12 cellular contexts compared by ENCODE assay signal in genomic region chr1:192936313-192937018, GRCh38.
A peak's percentile ranks its signal among the peaks of the same experiment; 100 is the strongest.
DNase-seq lines count a peak whose midpoint lies in the region; ATAC-seq and TF ChIP-seq lines count a peak whose summit lies in the region.
"Had no signal": no experiment of that assay in that cellular context is flagged by ENCODE, and none has a peak within 500 bp of the region (broad histone marks: within the 10 kb centered on the region; RNA-seq: fewer than 3 reads in every experiment).

No MANE protein-coding gene starts in this region.

- H3K4me3 Mint-ChIP-seq in CD14-positive monocyte = no peak overlapping the region

- H3K27me3 Mint-ChIP-seq in CD14-positive monocyte (ENCODE audit: low read depth in 3 of 3) = peaks cover 1 to 2% (median 2%) of the 10 kb centered on the region in 3 donors

- H3K27ac Mint-ChIP-seq in CD14-positive monocyte = peak overlapping the region; percentile 96 to 100 (median 99)

- no peaks in the 10 kb centered on the region for H3K4me1 ChIP-seq in left ventricle myocardium inferior
- no peaks in the 10 kb centered on the region for H3K4me1 ChIP-seq in SJCRH30
- no peaks in the 10 kb centered on the region for H3K4me1 ChIP-seq in ascending aorta

- no peaks in the 10 kb centered on the region for H3K27me3 ChIP-seq in left ventricle myocardium inferior (ENCODE audit: low read depth)
- no peaks in the 10 kb centered on the region for H3K27me3 ChIP-seq in SJCRH30
- no peaks in the 10 kb centered on the region for H3K27me3 ChIP-seq in ascending aorta

- peaks cover 58% of the 10 kb centered on the region for H3K4me1 Mint-ChIP-seq in CD14-positive monocyte

- H3K9me3 Mint-ChIP-seq in CD14-positive monocyte = peaks cover 0 to 2% (median 0%) of the 10 kb centered on the region in 7 donors

- DNase-seq in CD14-positive monocyte (ENCODE audit: low spot score) (no peak), NOMO-1 (lab: John Stamatoyannopoulos, UW; ENCODE audit: unreplicated experiment in 2 of 2) (peak; percentile 57 to 88), fibroblast of pulmonary artery (ENCODE audit: low read depth) (peak; percentile 72), substantia nigra (lab: John Stamatoyannopoulos, UW) (no peak), left ventricle myocardium inferior (no peak), SJCRH30 (no peak), ascending aorta (ENCODE audit: low spot score in 2 of 2) (no peak)
- DNase-seq: caudate nucleus, NCI-H187, right cardiac atrium had no signal

- no peaks in the 10 kb centered on the region for H3K9me3 ChIP-seq in left ventricle myocardium inferior (replicated peaks)
- H3K9me3 ChIP-seq in SJCRH30 (replicated peaks) = no peaks in the 10 kb centered on the region
- H3K9me3 ChIP-seq in ascending aorta = no peaks in the 10 kb centered on the region

- peak; percentile 46 for ATAC-seq in GM19452 (IDR thresholded peaks at IDR 0.05; ENCODE audit: unreplicated experiment)
- ATAC-seq: right cardiac atrium had no signal

- H3K36me3 Mint-ChIP-seq in CD14-positive monocyte = peaks cover 9 to 11% of the 10 kb centered on the region in 2 donors

- H3K27ac ChIP-seq in substantia nigra (ENCODE audit: low read depth, low read length, poor library complexity, severe bottlenecking) = no peak overlapping the region
- no peak overlapping the region for H3K27ac ChIP-seq in left ventricle myocardium inferior (replicated peaks)
- no peak overlapping the region for H3K27ac ChIP-seq in SJCRH30
- H3K27ac ChIP-seq in ascending aorta = no peak overlapping the region
- H3K27ac ChIP-seq: RWPE1 had no signal

- H3K36me3 ChIP-seq in left ventricle myocardium inferior = no peaks in the 10 kb centered on the region
- no peaks in the 10 kb centered on the region for H3K36me3 ChIP-seq in SJCRH30
- no peaks in the 10 kb centered on the region for H3K36me3 ChIP-seq in ascending aorta

- intact Hi-C loops in CD14-positive monocyte (cut with micrococcal nuclease) (loop anchor here (5.0 kb wide), 1 partner anchor 129 kb away; the partner anchor contains the start of gene RGS2 (in 2 of the 2)), left ventricle myocardium inferior (cut with micrococcal nuclease) (no loop called here), ascending aorta (cut with DNase I) (no loop called here)

- TF ChIP-seq CTCF in CD14-positive monocyte (IDR thresholded peaks at IDR 0.05) = no peak
- TF ChIP-seq CTCF in fibroblast of pulmonary artery (IDR thresholded peaks at IDR 0.05; ENCODE audit: low read length, missing control alignments) = no peak
- no peak for TF ChIP-seq CTCF in left ventricle myocardium inferior (IDR thresholded peaks at IDR 0.05; ENCODE audit: borderline replicate concordance)
- no peak for TF ChIP-seq CTCF in ascending aorta (IDR thresholded peaks at IDR 0.05)

- H3K4me3 ChIP-seq in fibroblast of pulmonary artery (replicated peaks; ENCODE audit: low read depth, low read length) (no peak overlapping the region), left ventricle myocardium inferior (no peak overlapping the region), SJCRH30 (no peak overlapping the region), ascending aorta (no peak overlapping the region)

Comparison
In these comparisons a context has a peak if more than half of its experiments do, and no peak if none do; other contexts are left out.
1. DNase-seq: peak in NOMO-1 (2 of 2) and fibroblast of pulmonary artery (single experiment); none in CD14-positive monocyte (single experiment), substantia nigra (0 of 49), left ventricle myocardium inferior (single experiment), SJCRH30 (0 of 2) and ascending aorta (0 of 2).
2. intact Hi-C loops: an anchor here in CD14-positive monocyte (5.0 kb wide); none called in left ventricle myocardium inferior and ascending aorta.